18 cellular contexts compared by ENCODE assay signal in the genomic region with DNA sequence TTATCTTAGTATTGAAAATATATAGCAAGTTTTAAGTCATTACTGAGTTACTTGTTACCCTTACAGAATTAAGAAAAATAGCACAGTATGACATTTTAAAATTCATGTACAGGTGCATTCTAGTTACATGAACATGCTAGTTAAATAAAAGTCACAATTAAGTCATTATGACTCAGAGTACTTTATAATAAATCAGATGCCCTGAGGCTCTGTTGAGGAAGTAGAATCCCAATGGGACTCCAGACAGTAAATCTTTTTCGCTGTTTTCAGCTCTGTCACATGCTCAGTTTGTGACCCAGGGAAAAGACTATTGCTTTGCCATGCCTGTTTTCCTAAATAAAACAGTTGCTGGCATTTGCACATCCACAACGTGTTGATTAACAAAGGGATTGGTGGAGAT. TPM values are rescaled to one million over a fixed set of nuclear protein-coding genes. Genes with fewer than 3 reads are reported as not detected.
DNase-seq lines count a peak whose midpoint lies in the region; ATAC-seq, FAIRE-seq and TF ChIP-seq lines count a peak whose summit lies in the region.
"Had no signal": no experiment of that assay in that cellular context is flagged by ENCODE, and none has a peak within 500 bp of the region (broad histone marks: within the 10 kb centered on the region; RNA-seq: fewer than 3 reads in every experiment).

No MANE protein-coding gene starts in this region.

- H3K4me3 Mint-ChIP-seq in T-helper 17 cell = no peak overlapping the region
- H3K4me3 Mint-ChIP-seq: activated CD8-positive, alpha-beta memory T cell treated with anti-CD3 and anti-CD28 coated beads, Interleukin-2, amount 10 ng/mL, durations not matched to agents 7 days and 5 days; immature natural killer cell had no signal

- no peak for TF ChIP-seq POLR2A in A549 (IDR thresholded peaks at IDR 0.05; ENCODE audit: low read length)

- no peak overlapping the region for H3K27ac ChIP-seq in A549
- H3K27ac ChIP-seq in foreskin keratinocyte = no peak overlapping the region

- CTCF ChIA-PET in A549 (lab: Yijun Ruan, JAX) = interaction anchor here (0.9 to 1.1 kb wide), 2 partner anchors 9 to 28 kb away, joined by 3 read pairs; no protein-coding TSS in a partner anchor

- TF ChIP-seq RAD21 in A549 (conservative IDR thresholded peaks at IDR 0.05 in 1 of 2, IDR thresholded peaks at IDR 0.05 in 1 of 2) = no peak

- ATAC-seq in A549 (no peak), T-helper 17 cell (no peak), foreskin keratinocyte (peak; percentile 53), GM18861 (IDR thresholded peaks at IDR 0.05; ENCODE audit: unreplicated experiment) (no peak), omental fat pad (ENCODE audit: low FRiP score) (no peak)
- ATAC-seq: activated CD8-positive, alpha-beta memory T cell treated with anti-CD3 and anti-CD28 coated beads, Interleukin-2, amount 10 ng/mL, durations not matched to agents 7 days and 5 days had no signal

- TF ChIP-seq CTCF in A549 (IDR thresholded peaks at IDR 0.05) = no peak
- no peak for TF ChIP-seq CTCF in LNCaP clone FGC (IDR thresholded peaks at IDR 0.05; ENCODE audit: control insufficient read depth, extremely low read depth, insufficient read depth)
- no peak for TF ChIP-seq CTCF in foreskin keratinocyte (conservative IDR thresholded peaks at IDR 0.05)
- no peak for TF ChIP-seq CTCF in GM20000 (IDR thresholded peaks at IDR 0.05; ENCODE audit: extremely low read depth, missing control alignments)
- TF ChIP-seq CTCF in omental fat pad (IDR thresholded peaks at IDR 0.05) = no peak

- peak overlapping the region; percentile 2 for H3K27ac Mint-ChIP-seq in T-helper 17 cell
- H3K27ac Mint-ChIP-seq: activated CD8-positive, alpha-beta memory T cell treated with anti-CD3 and anti-CD28 coated beads, Interleukin-2, amount 10 ng/mL, durations not matched to agents 7 days and 5 days had no signal

- DNase-seq in A549 (ENCODE audit: low read depth in 1 of 2, low spot score in 1 of 2) = no peak
- DNase-seq in LNCaP clone FGC (ENCODE audit: low read depth) = peak; percentile 48
- DNase-seq in T-helper 17 cell = no peak
- DNase-seq in foreskin keratinocyte = peak; percentile 34 to 57
- no peak for DNase-seq in GM20000 (ENCODE audit: low spot score)
- DNase-seq in activated naive CD4-positive, alpha-beta T cell treated with anti-CD3 and anti-CD28 coated beads, Interleukin-2, amount 50 U/mL, for 16 hours = no peak
- no peak for DNase-seq in omental fat pad (ENCODE audit: low spot score)
- DNase-seq: activated CD8-positive, alpha-beta memory T cell treated with anti-CD3 and anti-CD28 coated beads, Interleukin-2, amount 10 ng/mL, durations not matched to agents 7 days and 5 days; activated gamma-delta T cell; COR-L47; GF-D8; HCEC 1CT; immature natural killer cell; NCI-H2029 treated with DMSO at 0.1 percent for 48 hours; RPMI8226; stimulated activated CD4-positive, alpha-beta T cell treated with anti-CD3 and anti-CD28 coated beads, Interleukin-15, amount 100 ng/mL, for 24 hours had no signal

- no peak overlapping the region for H3K4me2 ChIP-seq in A549

- H3K4me3 ChIP-seq in A549 = no peak overlapping the region
- no peak overlapping the region for H3K4me3 ChIP-seq in LNCaP clone FGC (ENCODE audit: low read depth, low read length)

- 43% methylated on average over 2 of the region's 2 CpGs for WGBS in A549 (ENCODE audit: missing lambda C conversion rate)

- H3K4me1 Mint-ChIP-seq in T-helper 17 cell = peaks cover 2% of the 10 kb centered on the region
- H3K4me1 Mint-ChIP-seq: immature natural killer cell had no signal

- H3K4me1 ChIP-seq in A549 = peaks cover 14% of the 10 kb centered on the region; the same call in 2 of the 3 replicates
- H3K4me1 ChIP-seq in foreskin keratinocyte = peaks cover 6% of the 10 kb centered on the region

- H3K27me3 Mint-ChIP-seq in T-helper 17 cell = no peaks in the 10 kb centered on the region
- H3K27me3 Mint-ChIP-seq: activated CD8-positive, alpha-beta memory T cell treated with anti-CD3 and anti-CD28 coated beads, Interleukin-2, amount 10 ng/mL, durations not matched to agents 7 days and 5 days had no signal

- FAIRE-seq in A549 (lab: Jason Lieb, UNC) = peak; percentile 73
- FAIRE-seq: astrocyte had no signal

- H3K36me3 Mint-ChIP-seq in T-helper 17 cell (ENCODE audit: low read depth) = peaks cover 6% of the 10 kb centered on the region

- POLR2A ChIA-PET in A549 (lab: Yijun Ruan, JAX) = no interaction called here

- H3K27me3 ChIP-seq in foreskin keratinocyte = no peaks in the 10 kb centered on the region

- H3K9me3 ChIP-seq in A549 = no peaks in the 10 kb centered on the region
- no peaks in the 10 kb centered on the region for H3K9me3 ChIP-seq in T-helper 17 cell (ENCODE audit: control insufficient read depth, low read length, poor library complexity, severe bottlenecking)

- no peak for TF ChIP-seq EP300 in A549 (IDR thresholded peaks at IDR 0.05)

TF ChIP-seq in A549, 52 proteins besides CTCF, POLR2A, EP300 and RAD21:
- no peak for TF ChIP-seq ZFP36 (IDR thresholded peaks at IDR 0.05; ENCODE audit: borderline replicate concordance, partially characterized antibody)

RNA-seq across cellular contexts. Expression of gene NUDT13, which starts 21.0 kb away (rescaled TPM):
- polyA plus RNA-seq in A549 (2011; rRNA removed) = 4.9 TPM in 2 replicates
- polyA plus RNA-seq in A549 (2012; cell fraction: cytosol; rRNA removed) = 2.6 and 2.7 TPM in 2 replicates
- 1.8 and 4.5 TPM in 2 replicates for polyA plus RNA-seq in A549 (2012; cell fraction: nucleus; rRNA removed)
- polyA plus RNA-seq in A549 (2017; fragmentation: RNase III; extraction: RNeasy Plus Mini Kit Qiagen cat#74134 plus additional on column Dnase treatment) = 3.5 to 4.3 TPM (median 3.8 TPM) in 3 replicates
- 1.1 and 2.7 TPM in 2 replicates for polyA minus RNA-seq in A549 (2011; rRNA and poly(A)+ RNA removed)
- 1 to 10 TPM in 1 of 2 donors, under 1 TPM in 1; 0.86 to 1.5 TPM for total RNA-seq in T-helper 17 cell
- total RNA-seq in foreskin keratinocyte = 1.2 TPM in 2 replicates
- polyA plus RNA-seq in foreskin keratinocyte = 1.3 TPM in 2 replicates
- 1 to 10 TPM; 1.6 to 2.4 (median 2.2) TPM for total RNA-seq in omental fat pad

RNA-seq across cellular contexts. Expression of gene P4HA1, which starts 34.6 kb away (rescaled TPM):
- polyA plus RNA-seq in A549 (2011; rRNA removed) (46.1 and 49.0 TPM in 2 replicates), A549 (2017; fragmentation: RNase III; extraction: RNeasy Plus Mini Kit Qiagen cat#74134 plus additional on column Dnase treatment) (20.6 to 23.7 TPM (median 22.6 TPM) in 3 replicates), foreskin keratinocyte (14.8 and 15.5 TPM in 2 replicates)
- 6.6 and 6.9 TPM in 2 replicates for polyA plus RNA-seq in A549 (2012; cell fraction: cytosol; rRNA removed)
- 4.4 and 6.5 TPM in 2 replicates for polyA plus RNA-seq in A549 (2012; cell fraction: nucleus; rRNA removed)
- 9.3 and 12.4 TPM in 2 replicates for polyA minus RNA-seq in A549 (2011; rRNA and poly(A)+ RNA removed)
- total RNA-seq in T-helper 17 cell (10 to 100 TPM; 13.7 to 15.8 TPM), foreskin keratinocyte (33.3 and 38.8 TPM in 2 replicates), omental fat pad (10 to 100 TPM; 22.0 to 41.4 (median 37.8) TPM)

RNA-seq across cellular contexts. Expression of gene ECD, which starts 36.5 kb away (rescaled TPM):
- polyA plus RNA-seq in A549 (2011; rRNA removed) (53.3 and 53.6 TPM in 2 replicates), A549 (2017; fragmentation: RNase III; extraction: RNeasy Plus Mini Kit Qiagen cat#74134 plus additional on column Dnase treatment) (26.5 to 29.1 TPM (median 27.1 TPM) in 3 replicates), foreskin keratinocyte (19.6 and 21.6 TPM in 2 replicates)
- 15.3 and 18.7 TPM in 2 replicates for polyA plus RNA-seq in A549 (2012; cell fraction: cytosol; rRNA removed)
- polyA plus RNA-seq in A549 (2012; cell fraction: nucleus; rRNA removed) = 17.0 and 21.5 TPM in 2 replicates
- polyA minus RNA-seq in A549 (2011; rRNA and poly(A)+ RNA removed) = 30.6 and 34.3 TPM in 2 replicates
- total RNA-seq in T-helper 17 cell (10 to 100 TPM; 41.3 to 50.5 TPM), foreskin keratinocyte (24.2 and 25.0 TPM in 2 replicates), omental fat pad (10 to 100 TPM; 24.9 to 43.4 (median 35.5) TPM)

RNA-seq across cellular contexts. Expression of gene FAM149B1, which starts 36.6 kb away (rescaled TPM):
- polyA plus RNA-seq in A549 (2011; rRNA removed) (25.5 and 26.7 TPM in 2 replicates), A549 (2017; fragmentation: RNase III; extraction: RNeasy Plus Mini Kit Qiagen cat#74134 plus additional on column Dnase treatment) (6.9 to 8.4 TPM (median 7.0 TPM) in 3 replicates), foreskin keratinocyte (12.5 and 12.9 TPM in 2 replicates)
- 8.1 and 8.5 TPM in 2 replicates for polyA plus RNA-seq in A549 (2012; cell fraction: cytosol; rRNA removed)
- 6.2 and 10.1 TPM in 2 replicates for polyA plus RNA-seq in A549 (2012; cell fraction: nucleus; rRNA removed)
- polyA minus RNA-seq in A549 (2011; rRNA and poly(A)+ RNA removed) = 18.3 and 24.8 TPM in 2 replicates
- total RNA-seq in T-helper 17 cell (10 to 100 TPM; 12.5 to 13.4 TPM), foreskin keratinocyte (15.4 and 16.7 TPM in 2 replicates), omental fat pad (10 to 100 TPM; 14.2 to 20.0 (median 16.6) TPM)

Comparison
In these comparisons a context has a peak if more than half of its experiments do, and no peak if none do; other contexts are left out.
1. DNase-seq: peak in LNCaP clone FGC (single experiment) and foreskin keratinocyte (2 of 2); none in A549 (0 of 2), T-helper 17 cell (0 of 3), GM20000 (single experiment), activated naive CD4-positive, alpha-beta T cell treated with anti-CD3 and anti-CD28 coated beads, Interleukin-2, amount 50 U/mL, for 16 hours (single experiment) and omental fat pad (single experiment).